In genomic region chr10:89475137-89475536, GRCh38 we compare ENCODE assay signal across 18 cellular contexts.
DNase-seq lines count a peak whose midpoint lies in the region; ATAC-seq and TF ChIP-seq lines count a peak whose summit lies in the region.
"Had no signal": no experiment of that assay in that cellular context is flagged by ENCODE, and none has a peak within 500 bp of the region (broad histone marks: within the 10 kb centered on the region; RNA-seq: fewer than 3 reads in every experiment).

No MANE protein-coding gene starts in this region.

- H3K9me3 Mint-ChIP-seq in chondrocyte (ENCODE audit: low read depth) (no peaks in the 10 kb centered on the region), nephron (no peaks in the 10 kb centered on the region)
- H3K9me3 Mint-ChIP-seq: GM23338; stimulated activated naive CD8-positive, alpha-beta T cell treated with anti-CD3 and anti-CD28 coated beads, Interleukin-15, Interleukin-2, amounts not matched to agents 100 ng/mL and 50 ng/mL, for 24 hours had no signal

- ATAC-seq in GM19452 (IDR thresholded peaks at IDR 0.05; ENCODE audit: unreplicated experiment) = no peak
- ATAC-seq: activated CD8-positive, alpha-beta T cell treated with anti-CD3 and anti-CD28 coated beads, Interleukin-2, amount 10 ng/mL, durations not matched to agents 7 days and 5 days; GM23338 had no signal

- H3K4me1 ChIP-seq in right atrium auricular region (peaks cover 0 to 72% of the 10 kb centered on the region in 2 donors), tibial artery (peaks cover 0 to 52% (median 18%) of the 10 kb centered on the region in 4 donors)

- no peak for TF ChIP-seq POLR2A in erythroblast (IDR thresholded peaks at IDR 0.05; ENCODE audit: low read length)

- intact Hi-C loops in tibial artery (cut with DNase I; ENCODE audit: low total_unique reads) = no loop called here

- H3K36me3 ChIP-seq in right atrium auricular region (no peaks in the 10 kb centered on the region), tibial artery (no peaks in the 10 kb centered on the region)
- H3K36me3 ChIP-seq: BLaER1, ovary, WERI-Rb-1 had no signal

- H3K27ac Mint-ChIP-seq in chondrocyte (ENCODE audit: unreplicated experiment) = peak overlapping the region; percentile 92
- peak overlapping the region; percentile 3 to 86 (median 44) for H3K27ac Mint-ChIP-seq in nephron
- H3K27ac Mint-ChIP-seq: activated CD8-positive, alpha-beta T cell treated with anti-CD3 and anti-CD28 coated beads, Interleukin-2, amount 10 ng/mL, durations not matched to agents 7 days and 5 days; GM23338 had no signal

- H3K4me1 Mint-ChIP-seq in chondrocyte (ENCODE audit: low read depth) (peaks cover 65% of the 10 kb centered on the region), nephron (peaks cover 22% of the 10 kb centered on the region)

- H3K27ac ChIP-seq in right atrium auricular region = peak overlapping the region; percentile 73 to 91
- H3K27ac ChIP-seq in tibial artery = peak overlapping the region; percentile 36 to 54
- H3K27ac ChIP-seq: BLaER1, KMS-11, WERI-Rb-1 had no signal

- H3K27me3 ChIP-seq in right atrium auricular region (no peaks in the 10 kb centered on the region), tibial artery (no peaks in the 10 kb centered on the region)
- H3K27me3 ChIP-seq: BLaER1, ovary had no signal

- no peak for TF ChIP-seq CTCF in chondrocyte (IDR thresholded peaks at IDR 0.05)
- no peak for TF ChIP-seq CTCF in right atrium auricular region (IDR thresholded peaks at IDR 0.05)
- TF ChIP-seq CTCF in nephron (IDR thresholded peaks at IDR 0.05; ENCODE audit: unreplicated experiment in 3 of 3) = no peak
- no peak for TF ChIP-seq CTCF in tibial artery (IDR thresholded peaks at IDR 0.05)

- H3K27me3 Mint-ChIP-seq in chondrocyte (ENCODE audit: low read depth) (no peaks in the 10 kb centered on the region), nephron (ENCODE audit: low read depth) (no peaks in the 10 kb centered on the region)

- DNase-seq in chondrocyte (ENCODE audit: low spot score) (no peak), right atrium auricular region (ENCODE audit: low spot score) (no peak), tibial artery (no peak), mucosa of gallbladder (ENCODE audit: low spot score) (no peak), erythroblast (lab: John Stamatoyannopoulos, UW) (no peak)
- no peak for DNase-seq in activated CD4-positive, CD25-positive, alpha-beta regulatory T cell (lab: John Stamatoyannopoulos, UW)
- DNase-seq: activated CD8-positive, alpha-beta T cell treated with anti-CD3 and anti-CD28 coated beads, Interleukin-2, amount 10 ng/mL, durations not matched to agents 7 days and 5 days; GDM1; NCI-H1092 treated with DMSO at 0.1 percent for 48 hours; NCI-H748 treated with DMSO at 0.1 percent for 48 hours; ovary; WERI-Rb-1 had no signal

- H3K4me3 ChIP-seq in right atrium auricular region = no peak overlapping the region
- no peak overlapping the region for H3K4me3 ChIP-seq in tibial artery
- H3K4me3 ChIP-seq: BLaER1, GM23338, ovary had no signal

- H3K9me3 ChIP-seq in right atrium auricular region (no peaks in the 10 kb centered on the region), tibial artery (no peaks in the 10 kb centered on the region)
- H3K9me3 ChIP-seq: BLaER1, ovary had no signal

- no peaks in the 10 kb centered on the region for H3K36me3 Mint-ChIP-seq in chondrocyte (ENCODE audit: low read depth)
- H3K36me3 Mint-ChIP-seq in nephron (ENCODE audit: low read depth) = no peaks in the 10 kb centered on the region

- H3K4me3 Mint-ChIP-seq in chondrocyte (ENCODE audit: unreplicated experiment) (no peak overlapping the region), nephron (no peak overlapping the region)
- H3K4me3 Mint-ChIP-seq: activated CD8-positive, alpha-beta T cell treated with anti-CD3 and anti-CD28 coated beads, Interleukin-2, amount 10 ng/mL, durations not matched to agents 7 days and 5 days; GM23338; stimulated activated naive CD8-positive, alpha-beta T cell treated with anti-CD3 and anti-CD28 coated beads, Interleukin-15, Interleukin-2, amounts not matched to agents 100 ng/mL and 50 ng/mL, for 24 hours had no signal
